15 cellular contexts compared by ENCODE assay signal in the genomic region with DNA sequence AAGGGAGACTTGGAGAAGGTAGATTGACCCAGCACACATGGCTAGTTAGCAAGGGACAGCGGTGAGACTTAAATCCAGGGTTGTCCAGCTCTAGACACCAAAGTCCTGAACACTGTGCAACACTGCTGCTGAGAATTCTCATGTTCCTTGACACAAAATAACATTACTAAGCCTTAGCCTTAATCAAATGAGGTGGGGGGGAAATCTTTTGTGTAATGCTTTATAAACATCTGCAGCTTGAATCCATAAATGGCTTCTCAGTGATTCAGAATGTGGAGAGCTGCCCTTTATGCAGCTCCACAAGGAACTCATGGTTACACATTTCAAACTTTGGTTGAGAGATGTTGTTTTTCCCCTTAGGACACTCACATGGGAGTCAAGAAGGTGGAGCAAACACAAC.
A peak's percentile ranks its signal among the peaks of the same experiment; 100 is the strongest.
DNase-seq lines count a peak whose midpoint lies in the region; ATAC-seq and TF ChIP-seq lines count a peak whose summit lies in the region.
"Had no signal": no experiment of that assay in that cellular context is flagged by ENCODE, and none has a peak within 500 bp of the region (broad histone marks: within the 10 kb centered on the region; RNA-seq: fewer than 3 reads in every experiment).

No MANE protein-coding gene starts in this region.

- H3K27me3 ChIP-seq in fibroblast of lung (ENCODE audit: control insufficient read depth, insufficient read depth, low read length) (no peaks in the 10 kb centered on the region), thoracic aorta (replicated peaks; ENCODE audit: insufficient read depth) (no peaks in the 10 kb centered on the region), Karpas-422 (ENCODE audit: low read length) (no peaks in the 10 kb centered on the region)
- H3K27me3 ChIP-seq: adrenal gland, Peyer's patch had no signal

- POLR2A ChIA-PET in activated CD8-positive, alpha-beta T cell treated with anti-CD3 and anti-CD28 coated beads for 36 hours (lab: Charles Lee), result interaction anchor here (1.1 kb wide), 1 partner anchor 23 kb away, joined by 3 read pairs; no protein-coding TSS in a partner anchor

- H4K20me1 ChIP-seq in fibroblast of lung (ENCODE audit: control insufficient read depth, extremely low read depth, insufficient read depth, low read length) (no peaks in the 10 kb centered on the region), Karpas-422 (ENCODE audit: insufficient read depth, low read depth, low read length) (0 out of 2 replicates have a peak, but pooled peaks cover 7% of the 10 kb centered on the region)

- H3K4me2 ChIP-seq in fibroblast of lung (ENCODE audit: extremely low read depth, insufficient read depth, low read length) (no peak overlapping the region), Karpas-422 (ENCODE audit: low read depth, low read length, poor library complexity, severe bottlenecking) (no peak overlapping the region)
- H3K4me2 ChIP-seq: GM23338 had no signal

- ATAC-seq in activated T-cell treated with anti-CD3 and anti-CD28 coated beads, Interleukin-2, amount 50 U/mL, for 4 hours, result no peak
- ATAC-seq in activated CD8-positive, alpha-beta T cell treated with anti-CD3 and anti-CD28 coated beads for 36 hours, result no peak
- ATAC-seq in thoracic aorta (ENCODE audit: insufficient number of reproducible peaks, low FRiP score, low read depth), result no peak
- ATAC-seq: GM23338 had no signal

- H2AFZ ChIP-seq in fibroblast of lung (ENCODE audit: low read length) (no peak overlapping the region), Karpas-422 (ENCODE audit: low read length) (no peak overlapping the region)
- H2AFZ ChIP-seq: GM23338 had no signal

- H3K27ac Mint-ChIP-seq in activated T-cell treated with anti-CD3 and anti-CD28 coated beads, Interleukin-2, amount 50 U/mL, for 24 hours, result peak overlapping the region; percentile 78
- H3K27ac Mint-ChIP-seq in activated CD8-positive, alpha-beta T cell treated with anti-CD3 and anti-CD28 coated beads for 36 hours, result peak overlapping the region; percentile 57
- H3K27ac Mint-ChIP-seq: GM23338, progenitor cell of endocrine pancreas had no signal

- H3K4me1 ChIP-seq in fibroblast of lung (ENCODE audit: control insufficient read depth, extremely low read depth, insufficient read depth, low read length), result peaks cover 41% of the 10 kb centered on the region
- H3K4me1 ChIP-seq in thoracic aorta (ENCODE audit: control insufficient read depth in 1 of 2, low read depth in 2 of 2), result peaks cover 8 to 36% of the 10 kb centered on the region in 2 donors
- no peaks in the 10 kb centered on the region for H3K4me1 ChIP-seq in Karpas-422 (ENCODE audit: low read length)

- H3K4me3 ChIP-seq in fibroblast of lung (replicated peaks in 1 of 4; ENCODE audit: control extremely low read depth in 1 of 4, insufficient read depth in 1 of 4, low read depth in 3 of 4, low read length in 4 of 4), result no peak overlapping the region
- no peak overlapping the region for H3K4me3 ChIP-seq in thoracic aorta
- H3K4me3 ChIP-seq in Karpas-422 (ENCODE audit: low read length), result no peak overlapping the region
- H3K4me3 ChIP-seq: adrenal gland, GM23338, Peyer's patch had no signal

- peaks cover 13% of the 10 kb centered on the region for H3K79me2 ChIP-seq in fibroblast of lung (ENCODE audit: control insufficient read depth, insufficient read depth, low read length)
- H3K79me2 ChIP-seq in Karpas-422 (ENCODE audit: low read length), result no peaks in the 10 kb centered on the region

- CTCF ChIA-PET in activated CD8-positive, alpha-beta T cell treated with anti-CD3 and anti-CD28 coated beads for 36 hours (lab: Charles Lee), result interaction anchor here (1.2 to 1.6 kb wide), 3 partner anchors 12 to 87 kb away, joined by 3 to 4 read pairs (median 4); no protein-coding TSS in a partner anchor

- no peaks in the 10 kb centered on the region for H3K9me3 Mint-ChIP-seq in activated T-cell treated with anti-CD3 and anti-CD28 coated beads, Interleukin-2, amount 50 U/mL, for 24 hours
- no peaks in the 10 kb centered on the region for H3K9me3 Mint-ChIP-seq in activated T-cell treated with anti-CD3 and anti-CD28 coated beads, Interleukin-2, amount 50 U/mL, for 4 hours
- no peaks in the 10 kb centered on the region for H3K9me3 Mint-ChIP-seq in activated CD8-positive, alpha-beta T cell treated with anti-CD3 and anti-CD28 coated beads for 36 hours
- H3K9me3 Mint-ChIP-seq: GM23338 had no signal

- intact Hi-C loops in activated CD8-positive, alpha-beta T cell treated with anti-CD3 and anti-CD28 coated beads for 36 hours (cut with micrococcal nuclease), result no loop called here

- no peaks in the 10 kb centered on the region for H3K27me3 Mint-ChIP-seq in activated T-cell treated with anti-CD3 and anti-CD28 coated beads, Interleukin-2, amount 50 U/mL, for 24 hours
- no peaks in the 10 kb centered on the region for H3K27me3 Mint-ChIP-seq in activated T-cell treated with anti-CD3 and anti-CD28 coated beads, Interleukin-2, amount 50 U/mL, for 4 hours (ENCODE audit: low read depth)
- no peaks in the 10 kb centered on the region for H3K27me3 Mint-ChIP-seq in activated CD8-positive, alpha-beta T cell treated with anti-CD3 and anti-CD28 coated beads for 36 hours

- H3K9me3 ChIP-seq in fibroblast of lung (ENCODE audit: control insufficient read depth, insufficient read depth, low read depth, low read length), result no peaks in the 10 kb centered on the region
- no peaks in the 10 kb centered on the region for H3K9me3 ChIP-seq in thoracic aorta
- H3K9me3 ChIP-seq in Karpas-422 (ENCODE audit: low read length), result no peaks in the 10 kb centered on the region
- H3K9me3 ChIP-seq: adrenal gland, Peyer's patch had no signal

- peaks cover 95% of the 10 kb centered on the region for H3K36me3 Mint-ChIP-seq in activated T-cell treated with anti-CD3 and anti-CD28 coated beads, Interleukin-2, amount 50 U/mL, for 24 hours (ENCODE audit: low read depth)
- peaks cover 71% of the 10 kb centered on the region for H3K36me3 Mint-ChIP-seq in activated T-cell treated with anti-CD3 and anti-CD28 coated beads, Interleukin-2, amount 50 U/mL, for 4 hours (ENCODE audit: insufficient read depth)
- peaks cover 86% of the 10 kb centered on the region for H3K36me3 Mint-ChIP-seq in activated CD8-positive, alpha-beta T cell treated with anti-CD3 and anti-CD28 coated beads for 36 hours (ENCODE audit: low read depth)

- TF ChIP-seq CTCF in activated CD8-positive, alpha-beta T cell treated with anti-CD3 and anti-CD28 coated beads for 36 hours (IDR thresholded peaks at IDR 0.05), result no peak
- TF ChIP-seq CTCF in fibroblast of lung (conservative IDR thresholded peaks at IDR 0.05 in 1 of 2, IDR thresholded peaks at IDR 0.05 in 1 of 2; ENCODE audit: low read depth in 1 of 2, low read length in 2 of 2), result no peak
- TF ChIP-seq CTCF in thoracic aorta (IDR thresholded peaks at IDR 0.05), result no peak

- H3K9ac ChIP-seq in fibroblast of lung (ENCODE audit: insufficient read depth, low read length), result no peak overlapping the region
- H3K9ac ChIP-seq in Karpas-422 (ENCODE audit: low read length), result no peak overlapping the region

- peaks cover 53% of the 10 kb centered on the region for H3K4me1 Mint-ChIP-seq in activated T-cell treated with anti-CD3 and anti-CD28 coated beads, Interleukin-2, amount 50 U/mL, for 24 hours (ENCODE audit: low read depth)
- H3K4me1 Mint-ChIP-seq in activated T-cell treated with anti-CD3 and anti-CD28 coated beads, Interleukin-2, amount 50 U/mL, for 4 hours (ENCODE audit: low read depth), result peaks cover 40% of the 10 kb centered on the region
- H3K4me1 Mint-ChIP-seq in activated CD8-positive, alpha-beta T cell treated with anti-CD3 and anti-CD28 coated beads for 36 hours (ENCODE audit: low read depth), result peaks cover 50% of the 10 kb centered on the region

- no peak overlapping the region for H3K4me3 Mint-ChIP-seq in activated T-cell treated with anti-CD3 and anti-CD28 coated beads, Interleukin-2, amount 50 U/mL, for 24 hours
- H3K4me3 Mint-ChIP-seq in activated T-cell treated with anti-CD3 and anti-CD28 coated beads, Interleukin-2, amount 50 U/mL, for 4 hours, result no peak overlapping the region
- H3K4me3 Mint-ChIP-seq in activated CD8-positive, alpha-beta T cell treated with anti-CD3 and anti-CD28 coated beads for 36 hours, result no peak overlapping the region
- H3K4me3 Mint-ChIP-seq: GM23338 had no signal

- no peaks in the 10 kb centered on the region for H3K9me2 ChIP-seq in Karpas-422 (replicated peaks; ENCODE audit: insufficient read depth, low read length)

- H3K36me3 ChIP-seq in fibroblast of lung (ENCODE audit: control insufficient read depth, insufficient read depth, low read length), result peaks cover 26% of the 10 kb centered on the region
- peaks cover 44% of the 10 kb centered on the region for H3K36me3 ChIP-seq in thoracic aorta
- H3K36me3 ChIP-seq in Karpas-422 (ENCODE audit: insufficient read depth, low read length), result no peaks in the 10 kb centered on the region
- H3K36me3 ChIP-seq: adrenal gland had no signal

- DNase-seq in activated T-cell treated with anti-CD3 and anti-CD28 coated beads, Interleukin-2, amount 50 U/mL, for 24 hours, result no peak
- no peak for DNase-seq in activated T-cell treated with anti-CD3 and anti-CD28 coated beads, Interleukin-2, amount 50 U/mL, for 4 hours
- DNase-seq in activated CD8-positive, alpha-beta T cell treated with anti-CD3 and anti-CD28 coated beads for 36 hours, result no peak
- DNase-seq in fibroblast of lung (ENCODE audit: low read depth in 2 of 2), result peak; percentile 70 to 75
- DNase-seq in thoracic aorta (ENCODE audit: low spot score), result no peak
- DNase-seq in Karpas-422, result no peak
- no peak for DNase-seq in NCI-H146 (lab: John Stamatoyannopoulos, UW)
- no peak for DNase-seq in stimulated activated CD8-positive, alpha-beta memory T cell treated with anti-CD3 and anti-CD28 coated beads, Interleukin-4, amount 100 ng/mL, for 48 hours
- DNase-seq: adrenal gland, erythroblast, NCI-H2029, NCI-H748 treated with DMSO at 0.1 percent for 48 hours, Peyer's patch had no signal

- H3K27ac ChIP-seq in fibroblast of lung (ENCODE audit: insufficient read depth, low read length), result peak overlapping the region; percentile 21
- H3K27ac ChIP-seq in thoracic aorta, result peak overlapping the region; percentile 37 to 45
- no peak overlapping the region for H3K27ac ChIP-seq in Karpas-422 (ENCODE audit: low read length)
- H3K27ac ChIP-seq: adrenal gland had no signal

Comparison
In these comparisons a context has a peak if more than half of its experiments do, and no peak if none do; other contexts are left out.
1. DNase-seq: peak in fibroblast of lung (2 of 2); none in activated T-cell treated with anti-CD3 and anti-CD28 coated beads, Interleukin-2, amount 50 U/mL, for 24 hours (single experiment), activated T-cell treated with anti-CD3 and anti-CD28 coated beads, Interleukin-2, amount 50 U/mL, for 4 hours (single experiment), activated CD8-positive, alpha-beta T cell treated with anti-CD3 and anti-CD28 coated beads for 36 hours (single experiment), thoracic aorta (single experiment), Karpas-422 (single experiment), NCI-H146 (single experiment) and stimulated activated CD8-positive, alpha-beta memory T cell treated with anti-CD3 and anti-CD28 coated beads, Interleukin-4, amount 100 ng/mL, for 48 hours (single experiment).